7 cellular contexts compared by ENCODE assay signal in genomic region chr10:90872648-90873020, GRCh38. TPM values are rescaled to one million over a fixed set of nuclear protein-coding genes. Genes with fewer than 3 reads are reported as not detected.
A peak's percentile ranks its signal among the peaks of the same experiment; 100 is the strongest.
DNase-seq lines count a peak whose midpoint lies in the region; ATAC-seq and TF ChIP-seq lines count a peak whose summit lies in the region.

No MANE protein-coding gene starts in this region.

- DNase-seq in HAP-1 (ENCODE audit: low spot score in 2 of 2) (no peak), glutamatergic neuron (no peak), GM13976 (ENCODE audit: low spot score) (no peak), medulla oblongata (ENCODE audit: extremely low spot score) (no peak)
- DNase-seq in T-helper 2 cell treated with Interferon-gamma antibody and Interleukin-4, amounts not matched to agents 5 μg/mL and 100 μg/mL, for 36 hours (ENCODE audit: low spot score) = peak; percentile 56
- no peak for DNase-seq in stimulated activated naive B cell treated with anti-CD40 and anti-IgM and Interleukin-4, amounts not matched to agents 10 μg/mL and 1 μg/mL and 100 μg/mL, for 72 hours

- H3K27me3 ChIP-seq in HAP-1 (ENCODE audit: low read depth) = no peaks in the 10 kb centered on the region

- H3K27me3 Mint-ChIP-seq in T-helper 2 cell treated with Interferon-gamma antibody and Interleukin-4, amounts not matched to agents 5 μg/mL and 100 μg/mL, for 36 hours (ENCODE audit: low read depth) = peaks cover 15% of the 10 kb centered on the region
- H3K27me3 Mint-ChIP-seq in glutamatergic neuron (ENCODE audit: unreplicated experiment) = peaks cover 2% of the 10 kb centered on the region
- peaks cover 12 to 21% of the 10 kb centered on the region in 2 donors for H3K27me3 Mint-ChIP-seq in stimulated activated naive B cell treated with anti-CD40 and anti-IgM and Interleukin-4, amounts not matched to agents 10 μg/mL and 1 μg/mL and 100 μg/mL, for 72 hours

- H3K4me3 ChIP-seq in HAP-1 = peak overlapping the region; percentile 76

- H3K4me1 ChIP-seq in HAP-1 = no peaks in the 10 kb centered on the region

- H3K9me3 Mint-ChIP-seq in T-helper 2 cell treated with Interferon-gamma antibody and Interleukin-4, amounts not matched to agents 5 μg/mL and 100 μg/mL, for 36 hours = peaks cover 9% of the 10 kb centered on the region
- peaks cover 3% of the 10 kb centered on the region for H3K9me3 Mint-ChIP-seq in glutamatergic neuron (ENCODE audit: unreplicated experiment)
- peaks cover 4% of the 10 kb centered on the region in 2 donors for H3K9me3 Mint-ChIP-seq in stimulated activated naive B cell treated with anti-CD40 and anti-IgM and Interleukin-4, amounts not matched to agents 10 μg/mL and 1 μg/mL and 100 μg/mL, for 72 hours

- peak overlapping the region; percentile 100 for H3K4me3 Mint-ChIP-seq in T-helper 2 cell treated with Interferon-gamma antibody and Interleukin-4, amounts not matched to agents 5 μg/mL and 100 μg/mL, for 36 hours
- peak overlapping the region; percentile 99 for H3K4me3 Mint-ChIP-seq in glutamatergic neuron (ENCODE audit: unreplicated experiment)
- H3K4me3 Mint-ChIP-seq in stimulated activated naive B cell treated with anti-CD40 and anti-IgM and Interleukin-4, amounts not matched to agents 10 μg/mL and 1 μg/mL and 100 μg/mL, for 72 hours = peak overlapping the region; percentile 96 to 97

- TF ChIP-seq CTCF in glutamatergic neuron (IDR thresholded peaks at IDR 0.05; ENCODE audit: partially characterized antibody, unreplicated experiment) = no peak
- TF ChIP-seq CTCF in GM13976 (IDR thresholded peaks at IDR 0.05; ENCODE audit: borderline replicate concordance, control extremely low read depth, extremely low read depth, insufficient read depth, missing control alignments) = no peak

- H3K4me1 Mint-ChIP-seq in T-helper 2 cell treated with Interferon-gamma antibody and Interleukin-4, amounts not matched to agents 5 μg/mL and 100 μg/mL, for 36 hours (ENCODE audit: low read depth) = peaks cover 25% of the 10 kb centered on the region
- peaks cover 10% of the 10 kb centered on the region for H3K4me1 Mint-ChIP-seq in glutamatergic neuron (ENCODE audit: low read depth, unreplicated experiment)
- H3K4me1 Mint-ChIP-seq in stimulated activated naive B cell treated with anti-CD40 and anti-IgM and Interleukin-4, amounts not matched to agents 10 μg/mL and 1 μg/mL and 100 μg/mL, for 72 hours = peaks cover 11 to 21% of the 10 kb centered on the region in 2 donors

- peaks cover 20% of the 10 kb centered on the region for H3K36me3 ChIP-seq in HAP-1 (replicated peaks)

- 0 out of 2 replicates have a peak, but pooled peaks cover 3% of the 10 kb centered on the region for H3K9me3 ChIP-seq in HAP-1

- peak in 1 of 2 donors; percentile 1 for ATAC-seq in stimulated activated naive B cell treated with anti-CD40 and anti-IgM and Interleukin-4, amounts not matched to agents 10 μg/mL and 1 μg/mL and 100 μg/mL, for 72 hours (replicated peaks)
- no peak for ATAC-seq in HG03196 (IDR thresholded peaks at IDR 0.05; ENCODE audit: unreplicated experiment)

- peaks cover 18% of the 10 kb centered on the region for H3K36me3 Mint-ChIP-seq in T-helper 2 cell treated with Interferon-gamma antibody and Interleukin-4, amounts not matched to agents 5 μg/mL and 100 μg/mL, for 36 hours (ENCODE audit: low read depth)
- no peaks in the 10 kb centered on the region for H3K36me3 Mint-ChIP-seq in glutamatergic neuron (ENCODE audit: unreplicated experiment)
- peaks cover 15% of the 10 kb centered on the region in 2 donors for H3K36me3 Mint-ChIP-seq in stimulated activated naive B cell treated with anti-CD40 and anti-IgM and Interleukin-4, amounts not matched to agents 10 μg/mL and 1 μg/mL and 100 μg/mL, for 72 hours

- in situ Hi-C loops in HAP-1 (cut with MboI; ENCODE audit: low sequenced_read_pairs) (loop anchor here (25.0 kb wide), 1 partner anchor 1085 kb away; no protein-coding TSS in a partner anchor), GM13976 (cut with MboI; ENCODE audit: low sequenced_read_pairs, unreplicated experiment) (loop anchor here (25.0 kb wide), 1 partner anchor 1085 kb away; no protein-coding TSS in a partner anchor)

- H3K27ac Mint-ChIP-seq in T-helper 2 cell treated with Interferon-gamma antibody and Interleukin-4, amounts not matched to agents 5 μg/mL and 100 μg/mL, for 36 hours = peak overlapping the region; percentile 90
- peak overlapping the region; percentile 89 for H3K27ac Mint-ChIP-seq in glutamatergic neuron (ENCODE audit: unreplicated experiment)
- H3K27ac Mint-ChIP-seq in stimulated activated naive B cell treated with anti-CD40 and anti-IgM and Interleukin-4, amounts not matched to agents 10 μg/mL and 1 μg/mL and 100 μg/mL, for 72 hours = peak overlapping the region; percentile 93

RNA-seq across cellular contexts. Expression of gene RPP30, which starts 0.9 kb away (rescaled TPM):
- 31.5 TPM for total RNA-seq in glutamatergic neuron (ENCODE audit: unreplicated experiment)

RNA-seq across cellular contexts. Expression of gene HTR7, which starts 14.8 kb away (rescaled TPM):
- 13.3 TPM for total RNA-seq in glutamatergic neuron (ENCODE audit: unreplicated experiment)

RNA-seq across cellular contexts. Expression of gene ANKRD1, which starts 48.3 kb away (rescaled TPM):
- not detected for total RNA-seq in glutamatergic neuron (ENCODE audit: unreplicated experiment)
